14 cellular contexts compared by ENCODE assay signal in the genomic region with DNA sequence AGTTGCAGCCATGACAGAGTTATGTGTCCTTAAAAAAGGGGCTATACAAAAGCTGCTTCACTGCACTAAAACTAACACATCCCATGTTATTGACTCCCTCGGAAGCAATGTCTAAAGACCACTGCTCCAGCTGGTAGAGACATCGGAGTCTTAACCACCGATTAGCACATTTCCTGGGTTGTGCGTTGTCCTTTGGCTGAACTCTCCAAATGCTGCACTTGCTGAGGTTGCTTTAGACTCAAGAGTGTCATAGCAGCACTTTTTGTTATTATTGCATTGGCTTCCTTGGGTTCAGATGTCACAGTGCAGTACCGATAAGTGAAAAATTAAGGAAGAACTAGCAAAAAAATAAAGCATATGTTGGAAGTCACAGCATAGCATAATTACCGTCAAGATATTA.
DNase-seq lines count a peak whose midpoint lies in the region; ATAC-seq and TF ChIP-seq lines count a peak whose summit lies in the region.
"Had no signal": no experiment of that assay in that cellular context is flagged by ENCODE, and none has a peak within 500 bp of the region (broad histone marks: within the 10 kb centered on the region; RNA-seq: fewer than 3 reads in every experiment).

No MANE protein-coding gene starts in this region.

- peak; percentile 55 to 89 (median 84) for ATAC-seq in heart right ventricle

- H3K27me3 ChIP-seq in heart right ventricle (no peaks in the 10 kb centered on the region), prostate gland (replicated peaks; ENCODE audit: insufficient read depth) (no peaks in the 10 kb centered on the region)

- TF ChIP-seq POLR2A in prostate gland (IDR thresholded peaks at IDR 0.05) = no peak

- H3K4me1 ChIP-seq in heart right ventricle = peaks cover 0 to 27% (median 0%) of the 10 kb centered on the region in 9 donors
- no peaks in the 10 kb centered on the region for H3K4me1 ChIP-seq in prostate gland (replicated peaks)

- H3K4me3 ChIP-seq in heart right ventricle (no peak overlapping the region), retinal pigment epithelial cell (ENCODE audit: low read length) (no peak overlapping the region), prostate gland (no peak overlapping the region)
- H3K4me3 ChIP-seq: coronary artery had no signal

- H3K27ac ChIP-seq in heart right ventricle (peak overlapping the region in 2 of 10 donors; percentile 9 to 90), prostate gland (no peak overlapping the region)

- TF ChIP-seq CTCF in heart right ventricle (IDR thresholded peaks at IDR 0.05) (no peak), retinal pigment epithelial cell (conservative IDR thresholded peaks at IDR 0.05; ENCODE audit: low read depth, low read length) (no peak), prostate gland (IDR thresholded peaks at IDR 0.05) (no peak)

- WGBS in heart right ventricle, 2 donors = 33 to 42% methylated on average over 6 of the region's 6 CpGs
- WGBS in prostate gland = 52% methylated on average over 6 of the region's 6 CpGs

- DNase-seq in Kasumi-1 (lab: John Stamatoyannopoulos, UW) (peak; percentile 67 to 81), SIG-M5 treated with dmso at 0.1 percent for 504 hours (lab: John Stamatoyannopoulos, UW; ENCODE audit: unreplicated experiment) (peak; percentile 86), heart right ventricle (peak in 1 of 2 donors; percentile 40), retinal pigment epithelial cell (ENCODE audit: low read depth) (peak; percentile 93), retina (no peak), DMS79 (lab: John Stamatoyannopoulos, UW) (no peak), prostate gland (ENCODE audit: low spot score) (no peak)
- no peak for DNase-seq in stimulated activated CD4-positive, alpha-beta T cell treated with anti-CD3 and anti-CD28 coated beads, Interleukin-4, amount 100 ng/mL, for 24 hours
- DNase-seq: activated CD4-positive, alpha-beta T cell treated with anti-CD3 and anti-CD28 coated beads, Interleukin-2, amount 50 U/mL, for 48 hours; activated naive CD4-positive, alpha-beta T cell treated with anti-CD3 and anti-CD28 coated beads, Interleukin-2, amount 10 ng/mL, durations not matched to agents 7 days and 5 days; CD4-positive, alpha-beta T cell; NCI-H1105; NCI-H748 treated with DMSO at 0.1 percent for 48 hours had no signal

- H3K36me3 ChIP-seq in heart right ventricle (no peaks in the 10 kb centered on the region), prostate gland (no peaks in the 10 kb centered on the region)

- H3K9me3 ChIP-seq in heart right ventricle (peaks cover 0 to 1% (median 0%) of the 10 kb centered on the region in 11 donors), prostate gland (no peaks in the 10 kb centered on the region)

- intact Hi-C loops in heart right ventricle (cut with DNase I) = no loop called here
- intact Hi-C loops in prostate gland (cut with DNase I) = no loop called here

Comparison
In these comparisons a context has a peak if more than half of its experiments do, and no peak if none do; other contexts are left out.
1. DNase-seq: peak in Kasumi-1 (2 of 2), SIG-M5 treated with dmso at 0.1 percent for 504 hours (single experiment) and retinal pigment epithelial cell (single experiment); none in retina (single experiment), DMS79 (single experiment), stimulated activated CD4-positive, alpha-beta T cell treated with anti-CD3 and anti-CD28 coated beads, Interleukin-4, amount 100 ng/mL, for 24 hours (single experiment) and prostate gland (single experiment).